10 cellular contexts compared by ENCODE assay signal in genomic region chr12:112409906-112410244, GRCh38. TPM values are rescaled to one million over a fixed set of nuclear protein-coding genes. Genes with fewer than 3 reads are reported as not detected.
DNase-seq lines count a peak whose midpoint lies in the region; ATAC-seq, FAIRE-seq and TF ChIP-seq lines count a peak whose summit lies in the region.
"Had no signal": no experiment of that assay in that cellular context is flagged by ENCODE, and none has a peak within 500 bp of the region (broad histone marks: within the 10 kb centered on the region; RNA-seq: fewer than 3 reads in every experiment).

No MANE protein-coding gene starts in this region.

- ATAC-seq in A549 (no peak), GM21528 (IDR thresholded peaks at IDR 0.05; ENCODE audit: low FRiP score, unreplicated experiment) (no peak)
- ATAC-seq in naive thymus-derived CD8-positive, alpha-beta T cell: no peak

- no peak overlapping the region for H3K4me3 ChIP-seq in A549
- peak overlapping the region; percentile 63 for H3K4me3 ChIP-seq in Jurkat, Clone E6-1 (ENCODE audit: low read length)

- peaks cover 0 to 5% (median 3%) of the 10 kb centered on the region in 5 experiments for H3K9me3 Mint-ChIP-seq in brain
- H3K9me3 Mint-ChIP-seq in naive thymus-derived CD8-positive, alpha-beta T cell: no peaks in the 10 kb centered on the region

- no peaks in the 10 kb centered on the region for H3K9me3 ChIP-seq in A549
- H3K9me3 ChIP-seq: BLaER1 had no signal

- peaks cover 17% of the 10 kb centered on the region for H3K4me1 ChIP-seq in A549

- 89% methylated on average over 14 of the region's 14 CpGs for WGBS in A549 (ENCODE audit: missing lambda C conversion rate)

- peak overlapping the region; percentile 99 to 100 (median 100) for H3K4me3 Mint-ChIP-seq in brain
- H3K4me3 Mint-ChIP-seq in naive thymus-derived CD8-positive, alpha-beta T cell: peak overlapping the region in 7 of 10 donors; percentile 100

- no peak for TF ChIP-seq RAD21 in A549 (conservative IDR thresholded peaks at IDR 0.05 in 1 of 2, IDR thresholded peaks at IDR 0.05 in 1 of 2)

- H3K4me2 ChIP-seq in A549: peak overlapping the region; percentile 37; the same call in 1 of the 3 replicates

- TF ChIP-seq CTCF in A549 (IDR thresholded peaks at IDR 0.05): no peak
- no peak for TF ChIP-seq CTCF in brain (conservative IDR thresholded peaks at IDR 0.05)

- peak overlapping the region; percentile 92 to 99; a peak in 3 of 6 replicates for H3K27ac ChIP-seq in A549

- CTCF ChIA-PET in A549 (lab: Yijun Ruan, JAX): interaction anchor here (1.2 to 1.3 kb wide), 2 partner anchors 9 to 23 kb away, joined by 3 to 4 read pairs; no protein-coding TSS in a partner anchor

- no peak for TF ChIP-seq EP300 in A549 (IDR thresholded peaks at IDR 0.05)

- H3K27ac Mint-ChIP-seq in brain: peak overlapping the region; percentile 100
- peak overlapping the region in 8 of 10 donors; percentile 99 to 100 (median 100) for H3K27ac Mint-ChIP-seq in naive thymus-derived CD8-positive, alpha-beta T cell

- TF ChIP-seq POLR2A in A549 (IDR thresholded peaks at IDR 0.05; ENCODE audit: low read length): no peak

- no peak for FAIRE-seq in A549 (lab: Jason Lieb, UNC)
- FAIRE-seq: bronchial epithelial cell had no signal

- H3K4me1 Mint-ChIP-seq in brain: peaks cover 34% of the 10 kb centered on the region
- H3K4me1 Mint-ChIP-seq in naive thymus-derived CD8-positive, alpha-beta T cell: peaks cover 24 to 44% (median 41%) of the 10 kb centered on the region in 4 donors

- DNase-seq in A549 (ENCODE audit: low read depth in 1 of 2, low spot score in 1 of 2) (no peak), NOMO-1 (lab: John Stamatoyannopoulos, UW; ENCODE audit: unreplicated experiment in 2 of 2) (no peak), NCI-H748 treated with DMSO at 0.1 percent for 48 hours (lab: John Stamatoyannopoulos, UW) (no peak), iPS-NIHi11 (ENCODE audit: low spot score) (no peak)
- DNase-seq in Jurkat, Clone E6-1 (ENCODE audit: low read depth, low spot score): no peak
- DNase-seq in naive thymus-derived CD8-positive, alpha-beta T cell: no peak

- peaks cover 46% of the 10 kb centered on the region for H3K36me3 Mint-ChIP-seq in brain
- H3K36me3 Mint-ChIP-seq in naive thymus-derived CD8-positive, alpha-beta T cell: peaks cover 0 to 41% (median 7%) of the 10 kb centered on the region in 3 donors

- POLR2A ChIA-PET in A549 (lab: Yijun Ruan, JAX): interaction anchor here (0.6 kb wide), 1 partner anchor 9 kb away, joined by 7 read pairs; the partner anchor contains the start of gene PTPN11
- POLR2A ChIA-PET in naive thymus-derived CD8-positive, alpha-beta T cell (lab: Charles Lee): interaction anchor here (0.7 to 1.7 kb wide), 3 partner anchors 9 to 397 kb away, joined by 3 to 13 read pairs (median 6); partner anchors contain the start of genes ERP29, PTPN11 and TMEM116

- H3K27me3 Mint-ChIP-seq in brain: peaks cover 9% of the 10 kb centered on the region
- no peaks in the 10 kb centered on the region for H3K27me3 Mint-ChIP-seq in naive thymus-derived CD8-positive, alpha-beta T cell

TF ChIP-seq in A549, 52 proteins besides CTCF, POLR2A, EP300 and RAD21:
- TF ChIP-seq CBX8 (IDR thresholded peaks at IDR 0.05): no peak
- no peak for TF ChIP-seq CBX2 (IDR thresholded peaks at IDR 0.05; ENCODE audit: borderline replicate concordance, low read depth)
- no peak for TF ChIP-seq RFX5 (IDR thresholded peaks at IDR 0.05)
- no peak for TF ChIP-seq BHLHE40 (IDR thresholded peaks at IDR 0.05; ENCODE audit: low read depth, low read length)
- no peak for TF ChIP-seq NPAS2 (CRISPR knock-in tag; IDR thresholded peaks at IDR 0.05; ENCODE audit: borderline replicate concordance)
- TF ChIP-seq MYC (IDR thresholded peaks at IDR 0.05; ENCODE audit: borderline replicate concordance, low read length): no peak
- no peak for TF ChIP-seq FOSL2 (IDR thresholded peaks at IDR 0.05)
- no peak for TF ChIP-seq FOSL2 (CRISPR knock-in tag; IDR thresholded peaks at IDR 0.05)
- TF ChIP-seq ZSCAN20 (CRISPR knock-in tag; IDR thresholded peaks at IDR 0.05): no peak
- no peak for TF ChIP-seq MAX (IDR thresholded peaks at IDR 0.05)
- TF ChIP-seq E2F6 (IDR thresholded peaks at IDR 0.05; ENCODE audit: borderline replicate concordance, low read depth): no peak
- no peak for TF ChIP-seq ESRRA (IDR thresholded peaks at IDR 0.05; ENCODE audit: borderline replicate concordance, low read length)
- TF ChIP-seq RARB (CRISPR knock-in tag; IDR thresholded peaks at IDR 0.05): no peak

RNA-seq across cellular contexts. Expression of gene RPL6, which starts 0.5 kb away (rescaled TPM):
- 2,693 and 2,889 TPM in 2 replicates for polyA plus RNA-seq in A549 (2011; rRNA removed)
- 1,349 and 1,454 TPM in 2 replicates for polyA plus RNA-seq in A549 (2012; cell fraction: cytosol; rRNA removed)
- 377 and 674 TPM in 2 replicates for polyA plus RNA-seq in A549 (2012; cell fraction: nucleus; rRNA removed)
- 1,572 to 1,776 TPM (median 1,661 TPM) in 3 replicates for polyA plus RNA-seq in A549 (2017; fragmentation: RNase III; extraction: RNeasy Plus Mini Kit Qiagen cat#74134 plus additional on column Dnase treatment)
- 507 and 753 TPM in 2 replicates for polyA minus RNA-seq in A549 (2011; rRNA and poly(A)+ RNA removed)
- polyA plus RNA-seq in Jurkat, Clone E6-1 (2012; ENCODE audit: insufficient read depth, insufficient read length): 3,158 TPM
- 885 TPM for polyA plus RNA-seq in brain (ENCODE audit: insufficient read depth, low read depth, low replicate concordance)
- total RNA-seq in naive thymus-derived CD8-positive, alpha-beta T cell: 1,000 to 10,000 TPM; 1,499 to 1,523 TPM
- polyA plus RNA-seq in naive thymus-derived CD8-positive, alpha-beta T cell: 100 to 1,000 TPM; 646 to 758 (median 720) TPM

RNA-seq across cellular contexts. Expression of gene PTPN11, which starts 8.9 kb away (rescaled TPM):
- polyA plus RNA-seq in A549 (2011; rRNA removed) (111 and 194 TPM in 2 replicates), A549 (2017; fragmentation: RNase III; extraction: RNeasy Plus Mini Kit Qiagen cat#74134 plus additional on column Dnase treatment) (73.1 to 78.6 TPM (median 77.1 TPM) in 3 replicates), brain (ENCODE audit: insufficient read depth, low read depth, low replicate concordance) (32.7 TPM)
- 40.4 and 45.9 TPM in 2 replicates for polyA plus RNA-seq in A549 (2012; cell fraction: cytosol; rRNA removed)
- 26.5 and 32.2 TPM in 2 replicates for polyA plus RNA-seq in A549 (2012; cell fraction: nucleus; rRNA removed)
- 73.8 and 78.2 TPM in 2 replicates for polyA minus RNA-seq in A549 (2011; rRNA and poly(A)+ RNA removed)
- 55.4 TPM for polyA plus RNA-seq in Jurkat, Clone E6-1 (2012; ENCODE audit: insufficient read depth, insufficient read length)
- 10 to 100 TPM; 46.2 to 48.0 TPM for total RNA-seq in naive thymus-derived CD8-positive, alpha-beta T cell
- polyA plus RNA-seq in naive thymus-derived CD8-positive, alpha-beta T cell: 10 to 100 TPM; 70.2 to 75.8 (median 70.7) TPM

RNA-seq across cellular contexts. Expression of gene HECTD4, which starts 27.6 kb away (rescaled TPM):
- polyA plus RNA-seq in A549 (2011; rRNA removed): 14.7 and 21.4 TPM in 2 replicates
- 14.7 and 16.5 TPM in 2 replicates for polyA plus RNA-seq in A549 (2012; cell fraction: cytosol; rRNA removed)
- polyA plus RNA-seq in A549 (2012; cell fraction: nucleus; rRNA removed): 46.1 and 61.5 TPM in 2 replicates
- polyA plus RNA-seq in A549 (2017; fragmentation: RNase III; extraction: RNeasy Plus Mini Kit Qiagen cat#74134 plus additional on column Dnase treatment): 8.5 to 9.9 TPM (median 9.8 TPM) in 3 replicates
- 37.6 and 41.5 TPM in 2 replicates for polyA minus RNA-seq in A549 (2011; rRNA and poly(A)+ RNA removed)
- 27.8 TPM for polyA plus RNA-seq in Jurkat, Clone E6-1 (2012; ENCODE audit: insufficient read depth, insufficient read length)
- polyA plus RNA-seq in brain (ENCODE audit: insufficient read depth, low read depth, low replicate concordance): 43.0 TPM
- 10 to 100 TPM; 47.6 to 60.1 TPM for total RNA-seq in naive thymus-derived CD8-positive, alpha-beta T cell
- 1 to 10 TPM; 1.8 to 4.5 (median 2.5) TPM for polyA plus RNA-seq in naive thymus-derived CD8-positive, alpha-beta T cell
